In the genomic region with DNA sequence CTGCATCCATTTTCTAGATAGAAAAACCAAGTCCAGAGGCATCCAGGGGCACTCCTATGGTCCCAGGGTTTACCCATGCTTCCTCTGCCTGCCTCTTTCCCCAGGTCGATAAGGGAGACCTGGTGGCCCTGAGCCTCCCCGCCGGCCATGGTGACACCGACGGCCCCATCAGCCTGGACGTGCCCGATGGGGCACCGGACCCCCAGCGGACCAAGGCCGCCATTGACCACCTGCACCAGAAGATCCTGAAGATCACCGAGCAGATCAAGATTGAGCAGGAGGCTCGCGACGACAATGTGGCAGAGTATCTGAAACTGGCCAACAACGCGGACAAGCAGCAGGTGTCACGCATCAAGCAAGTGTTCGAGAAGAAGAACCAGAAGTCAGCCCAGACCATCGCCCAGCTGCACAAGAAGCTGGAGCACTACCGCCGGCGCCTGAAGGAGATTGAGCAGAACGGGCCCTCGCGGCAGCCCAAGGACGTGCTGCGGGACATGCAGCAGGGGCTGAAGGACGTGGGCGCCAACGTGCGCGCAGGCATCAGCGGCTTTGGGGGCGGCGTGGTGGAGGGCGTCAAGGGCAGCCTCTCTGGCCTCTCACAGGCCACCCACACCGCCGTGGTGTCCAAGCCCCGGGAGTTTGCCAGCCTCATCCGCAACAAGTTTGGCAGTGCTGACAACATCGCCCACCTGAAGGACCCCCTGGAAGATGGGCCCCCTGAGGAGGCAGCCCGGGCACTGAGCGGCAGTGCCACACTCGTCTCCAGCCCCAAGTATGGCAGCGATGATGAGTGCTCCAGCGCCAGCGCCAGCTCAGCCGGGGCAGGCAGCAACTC, we compare ENCODE assay signal across 17 cellular contexts. TPM values are rescaled to one million over a fixed set of nuclear protein-coding genes. Genes with fewer than 3 reads are reported as not detected.
DNase-seq lines count a peak whose midpoint lies in the region; ATAC-seq, FAIRE-seq and TF ChIP-seq lines count a peak whose summit lies in the region.
"Had no signal": no experiment of that assay in that cellular context is flagged by ENCODE, and none has a peak within 500 bp of the region (broad histone marks: within the 10 kb centered on the region; RNA-seq: fewer than 3 reads in every experiment).

No MANE protein-coding gene starts in this region.

- intact Hi-C loops in kidney (cut with DNase I) = no loop called here

- H3K23ac ChIP-seq in neuronal stem cell (ENCODE audit: low read depth, low read length, poor library complexity) = peak overlapping the region; percentile 77

- peaks cover 1% of the 10 kb centered on the region for H3K79me1 ChIP-seq in neuronal stem cell (ENCODE audit: low read depth, low read length)

- H3K27me3 Mint-ChIP-seq in activated naive CD8-positive, alpha-beta T cell treated with anti-CD3 and anti-CD28 coated beads, Interleukin-2, amount 50 U/mL, for 24 hours = no peaks in the 10 kb centered on the region
- H3K27me3 Mint-ChIP-seq in activated naive CD8-positive, alpha-beta T cell treated with anti-CD3 and anti-CD28 coated beads for 36 hours = no peaks in the 10 kb centered on the region
- H3K27me3 Mint-ChIP-seq: IgD-negative memory B cell had no signal

- no peak overlapping the region for H2BK5ac ChIP-seq in neuronal stem cell (ENCODE audit: low read length)

- no peak overlapping the region for H3K4me3 ChIP-seq in neuronal stem cell (ENCODE audit: low read length in 2 of 2)
- no peak overlapping the region for H3K4me3 ChIP-seq in kidney (ENCODE audit: low read length in 2 of 2)
- H3K4me3 ChIP-seq: BLaER1, GM23248 had no signal

- H3K4me1 Mint-ChIP-seq in activated naive CD8-positive, alpha-beta T cell treated with anti-CD3 and anti-CD28 coated beads, Interleukin-2, amount 50 U/mL, for 24 hours = peaks cover 6% of the 10 kb centered on the region
- peaks cover 6% of the 10 kb centered on the region for H3K4me1 Mint-ChIP-seq in activated naive CD8-positive, alpha-beta T cell treated with anti-CD3 and anti-CD28 coated beads for 36 hours

- no peaks in the 10 kb centered on the region for H3K27me3 ChIP-seq in neuronal stem cell (ENCODE audit: control insufficient read depth in 3 of 3, insufficient read depth in 3 of 3, low read depth in 1 of 3, low read length in 3 of 3)

- H3K4me2 ChIP-seq in neuronal stem cell (ENCODE audit: insufficient read depth, low read length, poor library complexity, severe bottlenecking) = no peak overlapping the region

- ATAC-seq in activated naive CD8-positive, alpha-beta T cell treated with anti-CD3 and anti-CD28 coated beads, Interleukin-2, amount 50 U/mL, for 24 hours = no peak

- DNase-seq in activated naive CD8-positive, alpha-beta T cell treated with anti-CD3 and anti-CD28 coated beads, Interleukin-2, amount 50 U/mL, for 24 hours = no peak
- DNase-seq in activated naive CD8-positive, alpha-beta T cell treated with anti-CD3 and anti-CD28 coated beads for 36 hours = no peak
- DNase-seq in neuronal stem cell (ENCODE audit: low spot score) (no peak), SHP77 (lab: John Stamatoyannopoulos, UW) (no peak), GF-D8 (lab: John Stamatoyannopoulos, UW) (no peak), kidney (no peak)
- DNase-seq: 8988T; AML-193; Calu3; CD4-positive, CD25-positive, alpha-beta regulatory T cell; DMS79; GM23248; H7 had no signal

- peak overlapping the region; percentile 74 for H3K18ac ChIP-seq in neuronal stem cell (ENCODE audit: low read length)

- H3K9ac ChIP-seq in neuronal stem cell (ENCODE audit: low read depth, low read length, poor library complexity) (peak overlapping the region; percentile 40), kidney (ENCODE audit: low read length in 2 of 2) (no peak overlapping the region)
- H3K9ac ChIP-seq: BLaER1, GM23248 had no signal

- no peak for FAIRE-seq in kidney (lab: Jason Lieb, UNC)
- FAIRE-seq: GM12891 had no signal

- WGBS in neuronal stem cell (ENCODE audit: extremely low coverage in 2 of 2, insufficient read length in 2 of 2, insufficient replicate concordance in 1 of 2), 2 donors = no CpG with 5 or more reads among the region's 48 CpGs

- H2BK15ac ChIP-seq in neuronal stem cell (ENCODE audit: low read length) = no peak overlapping the region

- peaks cover 0 to 2% of the 10 kb centered on the region in 2 donors for H3K9me3 ChIP-seq in neuronal stem cell (replicated peaks in 1 of 2; ENCODE audit: control insufficient read depth in 2 of 2, insufficient read depth in 1 of 2, low read depth in 1 of 2, low read length in 2 of 2)
- no peaks in the 10 kb centered on the region for H3K9me3 ChIP-seq in kidney (ENCODE audit: control insufficient read depth in 1 of 2, low read length in 2 of 2)
- H3K9me3 ChIP-seq: BLaER1 had no signal

- H3K36me3 ChIP-seq in neuronal stem cell (replicated peaks in 1 of 2; ENCODE audit: control insufficient read depth in 2 of 2, insufficient read depth in 2 of 2, low read length in 2 of 2) (peaks cover 7% of the 10 kb centered on the region in 2 donors), kidney (ENCODE audit: control insufficient read depth in 1 of 2, insufficient read depth in 2 of 2, low read length in 2 of 2) (no peaks in the 10 kb centered on the region)
- H3K36me3 ChIP-seq: BLaER1 had no signal

- H3K4ac ChIP-seq in neuronal stem cell (ENCODE audit: low read length) = no peak overlapping the region

- no peak overlapping the region for H2BK120ac ChIP-seq in neuronal stem cell (ENCODE audit: low read depth, low read length)

- H3K27ac ChIP-seq in cingulate gyrus (ENCODE audit: low read depth, low read length) (peak overlapping the region; percentile 69), neuronal stem cell (replicated peaks; ENCODE audit: low read length) (no peak overlapping the region), kidney (ENCODE audit: low read depth in 2 of 2, low read length in 2 of 2) (no peak overlapping the region)
- H3K27ac ChIP-seq: BLaER1, GM23248 had no signal

- no peak overlapping the region for H2AK5ac ChIP-seq in neuronal stem cell (ENCODE audit: low read depth, low read length)

- H3K4me3 Mint-ChIP-seq in activated naive CD8-positive, alpha-beta T cell treated with anti-CD3 and anti-CD28 coated beads, Interleukin-2, amount 50 U/mL, for 24 hours = no peak overlapping the region
- H3K4me3 Mint-ChIP-seq in activated naive CD8-positive, alpha-beta T cell treated with anti-CD3 and anti-CD28 coated beads for 36 hours = no peak overlapping the region
- H3K4me3 Mint-ChIP-seq: CD4-positive, CD25-positive, alpha-beta regulatory T cell; IgD-negative memory B cell had no signal

- H3K4me1 ChIP-seq in neuronal stem cell (ENCODE audit: control insufficient read depth in 2 of 2, insufficient read depth in 1 of 2, low read depth in 1 of 2, low read length in 2 of 2) = peaks cover 17 to 36% of the 10 kb centered on the region in 2 donors
- H3K4me1 ChIP-seq in kidney (ENCODE audit: control insufficient read depth in 1 of 2, insufficient read depth in 1 of 2, low read depth in 1 of 2, low read length in 2 of 2) = peaks cover 7 to 13% of the 10 kb centered on the region in 2 donors

- H3K27ac Mint-ChIP-seq in activated naive CD8-positive, alpha-beta T cell treated with anti-CD3 and anti-CD28 coated beads, Interleukin-2, amount 50 U/mL, for 24 hours = peak overlapping the region; percentile 27
- H3K27ac Mint-ChIP-seq in activated naive CD8-positive, alpha-beta T cell treated with anti-CD3 and anti-CD28 coated beads for 36 hours = no peak overlapping the region
- H3K27ac Mint-ChIP-seq: CD4-positive, CD25-positive, alpha-beta regulatory T cell; IgD-negative memory B cell had no signal

- H4K8ac ChIP-seq in neuronal stem cell (ENCODE audit: low read depth, low read length) = no peak overlapping the region

- H3K9me3 Mint-ChIP-seq in activated naive CD8-positive, alpha-beta T cell treated with anti-CD3 and anti-CD28 coated beads, Interleukin-2, amount 50 U/mL, for 24 hours = no peaks in the 10 kb centered on the region
- H3K9me3 Mint-ChIP-seq in activated naive CD8-positive, alpha-beta T cell treated with anti-CD3 and anti-CD28 coated beads for 36 hours = no peaks in the 10 kb centered on the region
- H3K9me3 Mint-ChIP-seq: CD4-positive, CD25-positive, alpha-beta regulatory T cell; IgD-negative memory B cell had no signal

- peaks cover 5% of the 10 kb centered on the region for H3K36me3 Mint-ChIP-seq in activated naive CD8-positive, alpha-beta T cell treated with anti-CD3 and anti-CD28 coated beads, Interleukin-2, amount 50 U/mL, for 24 hours (ENCODE audit: low read depth)
- peaks cover 2% of the 10 kb centered on the region for H3K36me3 Mint-ChIP-seq in activated naive CD8-positive, alpha-beta T cell treated with anti-CD3 and anti-CD28 coated beads for 36 hours
- H3K36me3 Mint-ChIP-seq: CD4-positive, CD25-positive, alpha-beta regulatory T cell; IgD-negative memory B cell had no signal

- peak overlapping the region; percentile 17 for H3K14ac ChIP-seq in neuronal stem cell (ENCODE audit: low read length)

- no peak for TF ChIP-seq CTCF in kidney (IDR thresholded peaks at IDR 0.05; ENCODE audit: borderline replicate concordance, extremely low read depth, insufficient read depth)

- H2AFZ ChIP-seq in neuronal stem cell (ENCODE audit: low read length) = no peak overlapping the region
- H2AFZ ChIP-seq: GM23248 had no signal

- peak overlapping the region; percentile 34 for H2BK12ac ChIP-seq in neuronal stem cell (ENCODE audit: low read length)

- H4K91ac ChIP-seq in neuronal stem cell (ENCODE audit: low read depth, low read length, poor library complexity) = no peak overlapping the region

RNA-seq across cellular contexts. Expression of a gene that starts 41.3 kb away (rescaled TPM):
- total RNA-seq in activated naive CD8-positive, alpha-beta T cell treated with anti-CD3 and anti-CD28 coated beads for 36 hours = 10 to 100 TPM; 13.3 to 14.0 TPM
- 13.3 TPM for polyA plus RNA-seq in neuronal stem cell (2013, experiment 1 of 2)
- polyA plus RNA-seq in neuronal stem cell (2013, experiment 2 of 2) = 12.9 TPM
- 1.3 TPM for total RNA-seq in kidney
- polyA plus RNA-seq in kidney (ENCODE audit: insufficient read depth, low read depth, low replicate concordance) = 3.5 TPM

RNA-seq across cellular contexts. Expression of a gene that starts 52.5 kb away (rescaled TPM):
- 1 to 10 TPM; 1.7 to 2.0 TPM for total RNA-seq in activated naive CD8-positive, alpha-beta T cell treated with anti-CD3 and anti-CD28 coated beads for 36 hours
- polyA plus RNA-seq in neuronal stem cell (2013, experiment 1 of 2) = 55.9 TPM
- polyA plus RNA-seq in neuronal stem cell (2013, experiment 2 of 2) = 57.2 TPM
- 19.4 TPM for total RNA-seq in kidney
- 15.1 TPM for polyA plus RNA-seq in kidney (ENCODE audit: insufficient read depth, low read depth, low replicate concordance)

RNA-seq across cellular contexts. Expression of a gene that starts 57.6 kb away (rescaled TPM):
- total RNA-seq in activated naive CD8-positive, alpha-beta T cell treated with anti-CD3 and anti-CD28 coated beads for 36 hours = 10 to 100 TPM; 14.0 to 14.4 TPM
- polyA plus RNA-seq in neuronal stem cell (2013, experiment 1 of 2) = 6.2 TPM
- polyA plus RNA-seq in neuronal stem cell (2013, experiment 2 of 2) = 6.4 TPM
- 17.8 TPM for total RNA-seq in kidney
- 5.6 TPM for polyA plus RNA-seq in kidney (ENCODE audit: insufficient read depth, low read depth, low replicate concordance)
